Comparison of ENCODE assay signal across 8 cellular contexts in genomic region chr2:136423516-136423996, GRCh38.
DNase-seq lines count a peak whose midpoint lies in the region; ATAC-seq and TF ChIP-seq lines count a peak whose summit lies in the region.

No MANE protein-coding gene starts in this region.

- no peak overlapping the region for H3K27ac Mint-ChIP-seq in activated T-helper 2 cell treated with anti-CD3 and anti-CD28 coated beads, Interferon-gamma antibody, Interleukin-2, Interleukin-4, amounts not matched to agents 10 μg/mL and 5 μg/mL and 100 μg/mL, durations not matched to agents 14 hours and 24 hours and 36 hours

- H3K4me3 Mint-ChIP-seq in activated T-helper 2 cell treated with anti-CD3 and anti-CD28 coated beads, Interferon-gamma antibody, Interleukin-2, Interleukin-4, amounts not matched to agents 10 μg/mL and 5 μg/mL and 100 μg/mL, durations not matched to agents 14 hours and 24 hours and 36 hours (ENCODE audit: low read depth), result peak overlapping the region; percentile 71

- no peak for TF ChIP-seq EP300 in Ishikawa (IDR thresholded peaks at IDR 0.05; ENCODE audit: borderline replicate concordance)

- peak; percentile 95 for TF ChIP-seq RAD21 in Ishikawa (IDR thresholded peaks at IDR 0.05; ENCODE audit: low read depth)

- peaks cover 50% of the 10 kb centered on the region for H3K27me3 Mint-ChIP-seq in activated T-helper 2 cell treated with anti-CD3 and anti-CD28 coated beads, Interferon-gamma antibody, Interleukin-2, Interleukin-4, amounts not matched to agents 10 μg/mL and 5 μg/mL and 100 μg/mL, durations not matched to agents 14 hours and 24 hours and 36 hours (ENCODE audit: low read depth)

- intact Hi-C loops in activated T-helper 2 cell treated with anti-CD3 and anti-CD28 coated beads, Interferon-gamma antibody, Interleukin-2, Interleukin-4, amounts not matched to agents 10 μg/mL and 5 μg/mL and 100 μg/mL, durations not matched to agents 14 hours and 24 hours and 36 hours (cut with micrococcal nuclease), result loop anchor here (1.0 to 5.0 kb wide), 4 partner anchors 313 to 1414 kb away; no protein-coding TSS in a partner anchor

- DNase-seq in DMS79 treated with DMSO at 0.1 percent for 48 hours (lab: John Stamatoyannopoulos, UW), result peak; percentile 88
- DNase-seq in RKO (ENCODE audit: low spot score), result peak; percentile 70
- peak; percentile 70 for DNase-seq in activated T-helper 2 cell treated with anti-CD3 and anti-CD28 coated beads, Interferon-gamma antibody, Interleukin-2, Interleukin-4, amounts not matched to agents 10 μg/mL and 5 μg/mL and 100 μg/mL, durations not matched to agents 14 hours and 24 hours and 36 hours (ENCODE audit: low spot score)
- DNase-seq in foreskin melanocyte, result peak; percentile 22
- peak in 47 of 56 donors; percentile 3 to 75 (median 30) for DNase-seq in nucleus accumbens (lab: John Stamatoyannopoulos, UW)
- peak; percentile 73 for DNase-seq in superior temporal gyrus (ENCODE audit: extremely low spot score)

- ATAC-seq in GM21723 (IDR thresholded peaks at IDR 0.05; ENCODE audit: unreplicated experiment), result peak; percentile 99

- H3K9me3 Mint-ChIP-seq in activated T-helper 2 cell treated with anti-CD3 and anti-CD28 coated beads, Interferon-gamma antibody, Interleukin-2, Interleukin-4, amounts not matched to agents 10 μg/mL and 5 μg/mL and 100 μg/mL, durations not matched to agents 14 hours and 24 hours and 36 hours, result no peaks in the 10 kb centered on the region

- H3K36me3 Mint-ChIP-seq in activated T-helper 2 cell treated with anti-CD3 and anti-CD28 coated beads, Interferon-gamma antibody, Interleukin-2, Interleukin-4, amounts not matched to agents 10 μg/mL and 5 μg/mL and 100 μg/mL, durations not matched to agents 14 hours and 24 hours and 36 hours (ENCODE audit: low read depth), result no peaks in the 10 kb centered on the region

- H3K4me1 Mint-ChIP-seq in activated T-helper 2 cell treated with anti-CD3 and anti-CD28 coated beads, Interferon-gamma antibody, Interleukin-2, Interleukin-4, amounts not matched to agents 10 μg/mL and 5 μg/mL and 100 μg/mL, durations not matched to agents 14 hours and 24 hours and 36 hours (ENCODE audit: low read depth), result peaks cover 20% of the 10 kb centered on the region

TF ChIP-seq in Ishikawa, 13 proteins besides CTCF, POLR2A, EP300 and RAD21:
- TF ChIP-seq ZBTB7A (IDR thresholded peaks at IDR 0.05; ENCODE audit: low read depth), result peak; percentile 70; the same call in 1 of the 2 replicates
- TF ChIP-seq NFIC (IDR thresholded peaks at IDR 0.05), result no peak
- no peak for TF ChIP-seq TAF1 (IDR thresholded peaks at IDR 0.05; ENCODE audit: low read depth)

Comparison
In these comparisons a context has a peak if more than half of its experiments do, and no peak if none do; other contexts are left out.
1. Peak in every context shown above with its lines: DNase-seq and ATAC-seq.
2. DNase-seq: peak in every context shown above with its lines; median percentile 88 in DMS79 treated with DMSO at 0.1 percent for 48 hours; 73 in superior temporal gyrus; 70 in RKO; 70 in activated T-helper 2 cell treated with anti-CD3 and anti-CD28 coated beads, Interferon-gamma antibody, Interleukin-2, Interleukin-4, amounts not matched to agents 10 μg/mL and 5 μg/mL and 100 μg/mL, durations not matched to agents 14 hours and 24 hours and 36 hours; 30 in nucleus accumbens; 22 in foreskin melanocyte.